Comparison of ENCODE assay signal across 20 cellular contexts in the genomic region with DNA sequence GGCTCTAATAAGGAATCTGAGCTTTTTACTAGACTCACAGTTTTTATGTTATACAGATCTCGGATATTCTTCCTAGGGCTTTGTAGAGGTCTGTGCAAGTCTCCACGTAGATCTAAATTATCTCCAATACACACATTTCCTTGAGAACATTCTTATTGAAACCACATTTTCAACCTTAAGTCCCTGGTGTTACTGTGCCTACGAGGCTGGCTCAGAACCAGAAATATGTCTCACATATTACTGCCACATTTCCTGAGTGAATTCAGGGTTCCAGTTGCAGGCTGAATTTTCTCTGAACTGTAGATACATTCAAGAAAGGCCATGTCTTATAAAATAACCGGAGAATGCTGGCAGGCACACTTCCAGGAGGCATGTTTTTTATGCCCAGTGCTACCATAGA. TPM values are rescaled to one million over a fixed set of nuclear protein-coding genes. Genes with fewer than 3 reads are reported as not detected.
DNase-seq lines count a peak whose midpoint lies in the region; ATAC-seq, FAIRE-seq and TF ChIP-seq lines count a peak whose summit lies in the region.
"Had no signal": no experiment of that assay in that cellular context is flagged by ENCODE, and none has a peak within 500 bp of the region (broad histone marks: within the 10 kb centered on the region; RNA-seq: fewer than 3 reads in every experiment).

No MANE protein-coding gene starts in this region.

- no peak overlapping the region for H3K27ac ChIP-seq in pancreas
- H3K27ac ChIP-seq: adrenal gland, esophagus squamous epithelium, left ventricle myocardium inferior, VCaP had no signal

- TF ChIP-seq CTCF in nephron (IDR thresholded peaks at IDR 0.05; ENCODE audit: unreplicated experiment in 3 of 3) (no peak), pancreas (IDR thresholded peaks at IDR 0.05) (no peak)

- no peak overlapping the region for H3K4me3 ChIP-seq in pancreas
- H3K4me3 ChIP-seq: adrenal gland, esophagus squamous epithelium, GM23338, left ventricle myocardium inferior had no signal

- intact Hi-C loops in pancreas (cut with DNase I): no loop called here

- DNase-seq in EL (peak; percentile 57), OCI-M1 (lab: John Stamatoyannopoulos, UW) (peak; percentile 30), dedifferentiated amniotic fluid mesenchymal stem cell (ENCODE audit: extremely low spot score) (peak; percentile 56), NCI-H1694 (lab: John Stamatoyannopoulos, UW) (no peak), pancreas (no peak)
- DNase-seq in effector CD4-positive, alpha-beta T cell: no peak
- DNase-seq: activated CD4-positive, alpha-beta memory T cell treated with anti-CD3 and anti-CD28 coated beads for 36 hours; activated T-cell treated with anti-CD3 and anti-CD28 coated beads, Interleukin-2, amount 50 U/mL, for 48 hours; adrenal gland; cortex of kidney; esophagus squamous epithelium; left ventricle myocardium inferior; naive B cell; NCI-H1930; NCI-H524; stimulated activated naive CD8-positive, alpha-beta T cell treated with anti-CD3 and anti-CD28 coated beads, Interleukin-15, amount 100 ng/mL, for 72 hours had no signal

- H3K36me3 Mint-ChIP-seq in nephron (ENCODE audit: low read depth): no peaks in the 10 kb centered on the region
- H3K36me3 Mint-ChIP-seq: activated CD4-positive, alpha-beta memory T cell treated with anti-CD3 and anti-CD28 coated beads for 36 hours; naive B cell had no signal

- H3K4me1 ChIP-seq in pancreas: no peaks in the 10 kb centered on the region
- H3K4me1 ChIP-seq: adrenal gland, esophagus squamous epithelium had no signal

- no peaks in the 10 kb centered on the region for H3K9me3 ChIP-seq in pancreas
- H3K9me3 ChIP-seq: adrenal gland, esophagus squamous epithelium had no signal

- no peak for ATAC-seq in GM18502 (IDR thresholded peaks at IDR 0.05; ENCODE audit: poor library complexity, unreplicated experiment)
- ATAC-seq in pancreas: no peak
- ATAC-seq: GM23338; stimulated activated naive CD8-positive, alpha-beta T cell treated with anti-CD3 and anti-CD28 coated beads, Interleukin-15, amount 100 ng/mL, for 72 hours had no signal

- no peaks in the 10 kb centered on the region for H3K27me3 Mint-ChIP-seq in nephron (ENCODE audit: low read depth)
- H3K27me3 Mint-ChIP-seq: activated CD4-positive, alpha-beta memory T cell treated with anti-CD3 and anti-CD28 coated beads for 36 hours; stimulated activated naive CD8-positive, alpha-beta T cell treated with anti-CD3 and anti-CD28 coated beads, Interleukin-15, amount 100 ng/mL, for 72 hours had no signal

- no peaks in the 10 kb centered on the region for H3K9me3 Mint-ChIP-seq in nephron
- H3K9me3 Mint-ChIP-seq: activated CD4-positive, alpha-beta memory T cell treated with anti-CD3 and anti-CD28 coated beads for 36 hours; GM23338; naive B cell had no signal

- no peak overlapping the region for H3K4me3 Mint-ChIP-seq in nephron
- H3K4me3 Mint-ChIP-seq: activated CD4-positive, alpha-beta memory T cell treated with anti-CD3 and anti-CD28 coated beads for 36 hours; GM23338; naive B cell; stimulated activated naive CD8-positive, alpha-beta T cell treated with anti-CD3 and anti-CD28 coated beads, Interleukin-15, amount 100 ng/mL, for 72 hours had no signal

- H3K27me3 ChIP-seq in pancreas: no peaks in the 10 kb centered on the region
- H3K27me3 ChIP-seq: adrenal gland had no signal

- FAIRE-seq in pancreas (lab: Jason Lieb, UNC): no peak

- 31 to 45% methylated on average over 4 of the region's 4 CpGs for WGBS in pancreas, 2 donors

- H3K27ac Mint-ChIP-seq in nephron: peak overlapping the region; percentile 3 to 85 (median 26)
- H3K27ac Mint-ChIP-seq: activated CD4-positive, alpha-beta memory T cell treated with anti-CD3 and anti-CD28 coated beads for 36 hours; GM23338; naive B cell; stimulated activated naive CD8-positive, alpha-beta T cell treated with anti-CD3 and anti-CD28 coated beads, Interleukin-15, amount 100 ng/mL, for 72 hours had no signal

- H3K36me3 ChIP-seq in pancreas: no peaks in the 10 kb centered on the region
- H3K36me3 ChIP-seq: adrenal gland, esophagus squamous epithelium, left ventricle myocardium inferior had no signal

- peaks cover 19% of the 10 kb centered on the region for H3K4me1 Mint-ChIP-seq in nephron
- H3K4me1 Mint-ChIP-seq: GM23338; naive B cell; stimulated activated naive CD8-positive, alpha-beta T cell treated with anti-CD3 and anti-CD28 coated beads, Interleukin-15, amount 100 ng/mL, for 72 hours had no signal

RNA-seq across cellular contexts. Expression of a gene that starts 46.5 kb away (rescaled TPM):
- 1 to 10 TPM in 2 of 6 donors, under 1 TPM in 4; 0.05 to 6.1 (median 0.41) TPM for total RNA-seq in pancreas
- polyA plus RNA-seq in pancreas: under 1 TPM; 0.26 to 0.27 TPM
- total RNA-seq: activated CD4-positive, alpha-beta memory T cell treated with anti-CD3 and anti-CD28 coated beads for 36 hours had no signal

Comparison
In these comparisons a context has a peak if more than half of its experiments do, and no peak if none do; other contexts are left out.
1. DNase-seq: peak in EL (single experiment), OCI-M1 (single experiment) and dedifferentiated amniotic fluid mesenchymal stem cell (single experiment); none in effector CD4-positive, alpha-beta T cell (single experiment), NCI-H1694 (single experiment) and pancreas (0 of 6).